In genomic region chr4:169009281-169010124, GRCh38 we compare ENCODE assay signal across 8 cellular contexts. TPM values are rescaled to one million over a fixed set of nuclear protein-coding genes. Genes with fewer than 3 reads are reported as not detected.
DNase-seq lines count a peak whose midpoint lies in the region; ATAC-seq and TF ChIP-seq lines count a peak whose summit lies in the region.

No MANE protein-coding gene starts in this region.

- H3K4me2 ChIP-seq in PC-9: peak overlapping the region; percentile 90
- H3K4me2 ChIP-seq in neuronal stem cell (ENCODE audit: insufficient read depth, low read length, poor library complexity, severe bottlenecking): peak overlapping the region; percentile 89

- H3F3A ChIP-seq in PC-9 (ENCODE audit: insufficient read depth, low read depth): 0 out of 2 replicates have a peak, but pooled peaks cover 3% of the 10 kb centered on the region

- H3K9me3 ChIP-seq in CD4-positive, CD25-positive, alpha-beta regulatory T cell (ENCODE audit: control insufficient read depth in 2 of 2, low read length in 2 of 2): no peaks in the 10 kb centered on the region
- H3K9me3 ChIP-seq in PC-9 (ENCODE audit: insufficient read depth, low read depth) (no peaks in the 10 kb centered on the region), gastroesophageal sphincter (no peaks in the 10 kb centered on the region), neuronal stem cell (replicated peaks in 1 of 2; ENCODE audit: control insufficient read depth in 2 of 2, insufficient read depth in 1 of 2, low read depth in 1 of 2, low read length in 2 of 2) (no peaks in the 10 kb centered on the region)

- H3K36me3 Mint-ChIP-seq in CD4-positive, CD25-positive, alpha-beta regulatory T cell: peaks cover 8% of the 10 kb centered on the region

- H3K4me3 ChIP-seq in CD4-positive, CD25-positive, alpha-beta regulatory T cell (ENCODE audit: low read depth, low read length): peak overlapping the region; percentile 84
- H3K4me3 ChIP-seq in PC-9 (peak overlapping the region; percentile 83), gastroesophageal sphincter (peak overlapping the region; percentile 63 to 67), neuronal stem cell (ENCODE audit: low read length in 2 of 2) (peak overlapping the region; percentile 86)

- H3K4me1 ChIP-seq in CD4-positive, CD25-positive, alpha-beta regulatory T cell (ENCODE audit: control insufficient read depth, insufficient read depth, low read length, poor library complexity, severe bottlenecking): peaks cover 33% of the 10 kb centered on the region
- H3K4me1 ChIP-seq in PC-9 (replicated peaks; ENCODE audit: insufficient read depth) (peaks cover 27% of the 10 kb centered on the region), gastroesophageal sphincter (peaks cover 3 to 35% (median 7%) of the 10 kb centered on the region in 3 donors), neuronal stem cell (ENCODE audit: control insufficient read depth in 2 of 2, insufficient read depth in 1 of 2, low read depth in 1 of 2, low read length in 2 of 2) (peaks cover 2 to 7% of the 10 kb centered on the region in 2 donors)

- POLR2A ChIA-PET in PC-9 (lab: Charles Lee; ENCODE audit: unreplicated experiment): interaction anchor here (0.5 to 1.2 kb wide), 16 partner anchors 8 to 743 kb away, joined by 3 to 60 read pairs (median 4); no protein-coding TSS in a partner anchor

- CTCF ChIA-PET in PC-9 (lab: Charles Lee): interaction anchor here (0.5 to 1.5 kb wide), 6 partner anchors 24 to 354 kb away, joined by 3 to 11 read pairs (median 4); no protein-coding TSS in a partner anchor

- no peaks in the 10 kb centered on the region for H3K27me3 ChIP-seq in CD4-positive, CD25-positive, alpha-beta regulatory T cell (ENCODE audit: control insufficient read depth, insufficient read depth, low read length)
- H3K27me3 ChIP-seq in PC-9 (ENCODE audit: insufficient read depth, low read depth): no peaks in the 10 kb centered on the region
- no peaks in the 10 kb centered on the region for H3K27me3 ChIP-seq in gastroesophageal sphincter
- H3K27me3 ChIP-seq in neuronal stem cell (ENCODE audit: control insufficient read depth in 3 of 3, insufficient read depth in 3 of 3, low read depth in 1 of 3, low read length in 3 of 3): peaks cover 0 to 5% (median 0%) of the 10 kb centered on the region in 3 experiments

- H3K27ac Mint-ChIP-seq in CD4-positive, CD25-positive, alpha-beta regulatory T cell: peak overlapping the region; percentile 98

- no peaks in the 10 kb centered on the region for H4K20me1 ChIP-seq in PC-9 (ENCODE audit: insufficient read depth)

- BruUV-seq in PC-9 (replicated peaks; lab: Mats Ljungman, UMichigan): TSS peak; percentile 82

- no peaks in the 10 kb centered on the region for H3K79me1 ChIP-seq in neuronal stem cell (ENCODE audit: low read depth, low read length)

- peak overlapping the region; percentile 68 for H3K23ac ChIP-seq in neuronal stem cell (ENCODE audit: low read depth, low read length, poor library complexity)

- no peak for TF ChIP-seq POLR2A in gastroesophageal sphincter (IDR thresholded peaks at IDR 0.05)

- H3K27ac ChIP-seq in CD4-positive, CD25-positive, alpha-beta regulatory T cell (ENCODE audit: insufficient read depth, low read length, poor library complexity, severe bottlenecking): peak overlapping the region; percentile 91
- H3K27ac ChIP-seq in PC-9: peak overlapping the region; percentile 86
- H3K27ac ChIP-seq in gastroesophageal sphincter: peak overlapping the region; percentile 76 to 97 (median 92)
- H3K27ac ChIP-seq in neuronal stem cell (replicated peaks; ENCODE audit: low read length): peak overlapping the region; percentile 71
- H3K27ac ChIP-seq in temporal lobe (ENCODE audit: low read depth, low read length): peak overlapping the region; percentile 83

- WGBS in gastroesophageal sphincter (ENCODE audit: low coverage in 1 of 2), 2 donors: 0 to 2% methylated on average over 11 to 38 of the region's 44 CpGs
- WGBS in neuronal stem cell (ENCODE audit: extremely low coverage in 2 of 2, insufficient read length in 2 of 2, insufficient replicate concordance in 1 of 2), 2 donors: no CpG with 5 or more reads among the region's 44 CpGs

- peaks cover 22% of the 10 kb centered on the region for H3K79me2 ChIP-seq in PC-9 (ENCODE audit: low read depth)

- peak overlapping the region; percentile 94 for H3K18ac ChIP-seq in neuronal stem cell (ENCODE audit: low read length)

- H3K36me3 ChIP-seq in CD4-positive, CD25-positive, alpha-beta regulatory T cell (ENCODE audit: control insufficient read depth, insufficient read depth, low read length): peaks cover 7% of the 10 kb centered on the region
- H3K36me3 ChIP-seq in PC-9 (ENCODE audit: low read depth): no peaks in the 10 kb centered on the region
- H3K36me3 ChIP-seq in gastroesophageal sphincter: peaks cover 0 to 15% of the 10 kb centered on the region in 2 donors
- H3K36me3 ChIP-seq in neuronal stem cell (replicated peaks in 1 of 2; ENCODE audit: control insufficient read depth in 2 of 2, insufficient read depth in 2 of 2, low read length in 2 of 2): peaks cover 1 to 25% of the 10 kb centered on the region in 2 donors

- no peak overlapping the region for H2BK12ac ChIP-seq in neuronal stem cell (ENCODE audit: low read length)

- H3K4me3 Mint-ChIP-seq in CD4-positive, CD25-positive, alpha-beta regulatory T cell: peak overlapping the region; percentile 92 to 98 (median 94)

- H3K27me3 Mint-ChIP-seq in CD4-positive, CD25-positive, alpha-beta regulatory T cell: peaks cover 23% of the 10 kb centered on the region

- peak overlapping the region; percentile 63 for H3K14ac ChIP-seq in neuronal stem cell (ENCODE audit: low read length)

- peaks cover 0 to 2% (median 0%) of the 10 kb centered on the region in 7 donors for H3K9me3 Mint-ChIP-seq in CD4-positive, CD25-positive, alpha-beta regulatory T cell

- TF ChIP-seq CTCF in PC-9 (conservative IDR thresholded peaks at IDR 0.05) (0 out of 2 replicates have a peak, but pooled peaks have one; percentile 49), gastroesophageal sphincter (IDR thresholded peaks at IDR 0.05) (peak in 2 of 4 experiments; percentile 4 to 43)

- H3K9me2 ChIP-seq in PC-9 (ENCODE audit: insufficient read depth): no peaks in the 10 kb centered on the region

- H3K4me1 Mint-ChIP-seq in CD4-positive, CD25-positive, alpha-beta regulatory T cell: peaks cover 25 to 50% (median 40%) of the 10 kb centered on the region in 4 donors

- H4K91ac ChIP-seq in neuronal stem cell (ENCODE audit: low read depth, low read length, poor library complexity): no peak overlapping the region

- no peak overlapping the region for H2BK120ac ChIP-seq in neuronal stem cell (ENCODE audit: low read depth, low read length)

- DNase-seq in CD4-positive, CD25-positive, alpha-beta regulatory T cell: peak; percentile 35 to 76 (median 61)
- peak; percentile 37 to 44 for DNase-seq in PC-9
- DNase-seq in activated T-helper 9 cell treated with anti-CD3 and anti-CD28 coated beads, Interleukin-2, amount 50 U/mL, for 16 hours (ENCODE audit: low read depth): peak; percentile 27
- peak; percentile 58 for DNase-seq in neuronal stem cell (ENCODE audit: low spot score)

- H2AK5ac ChIP-seq in neuronal stem cell (ENCODE audit: low read depth, low read length): peak overlapping the region; percentile 79

- intact Hi-C loops in PC-9 (cut with micrococcal nuclease; ENCODE audit: unreplicated experiment): loop anchor here (1.0 to 5.0 kb wide), 3 partner anchors 61 to 827 kb away; partner anchors contain the start of gene SH3RF1

- peak overlapping the region; percentile 50 for H2BK5ac ChIP-seq in neuronal stem cell (ENCODE audit: low read length)

- H3K4ac ChIP-seq in neuronal stem cell (ENCODE audit: low read length): peak overlapping the region; percentile 31

- H3K9ac ChIP-seq in neuronal stem cell (ENCODE audit: low read depth, low read length, poor library complexity): peak overlapping the region; percentile 91

- no peak for TF ChIP-seq EP300 in gastroesophageal sphincter (IDR thresholded peaks at IDR 0.05)

- H2AFZ ChIP-seq in PC-9 (peak overlapping the region; percentile 97), neuronal stem cell (ENCODE audit: low read length) (peak overlapping the region; percentile 88)

- H2BK15ac ChIP-seq in neuronal stem cell (ENCODE audit: low read length): peak overlapping the region; percentile 55

- H4K8ac ChIP-seq in neuronal stem cell (ENCODE audit: low read depth, low read length): no peak overlapping the region

- peak; percentile 29 to 36 for ATAC-seq in CD4-positive, CD25-positive, alpha-beta regulatory T cell (ENCODE audit: low read depth in 2 of 2)
- ATAC-seq in GM19438 (IDR thresholded peaks at IDR 0.05; ENCODE audit: low read depth, unreplicated experiment): peak; percentile 38
- ATAC-seq in HG03558 (IDR thresholded peaks at IDR 0.05; ENCODE audit: extremely low read depth, unreplicated experiment): peak; percentile 4
- peak; percentile 56 for ATAC-seq in gastroesophageal sphincter

RNA-seq across cellular contexts. Expression of gene CBR4, which starts 0.6 kb away (rescaled TPM):
- 8.5 TPM for total RNA-seq in CD4-positive, CD25-positive, alpha-beta regulatory T cell
- 1 to 10 TPM; 6.7 to 10.0 (median 6.7) TPM for polyA plus RNA-seq in CD4-positive, CD25-positive, alpha-beta regulatory T cell
- 28.9 and 35.7 TPM in 2 replicates for total RNA-seq in PC-9 (2021)
- 10 to 100 TPM; 13.6 to 19.1 (median 14.4) TPM for total RNA-seq in gastroesophageal sphincter
- polyA plus RNA-seq in neuronal stem cell (2013, experiment 1 of 2): 21.2 TPM
- polyA plus RNA-seq in neuronal stem cell (2013, experiment 2 of 2): 22.2 TPM
- total RNA-seq in temporal lobe: 27.3 TPM

Comparison
In these comparisons a context has a peak if more than half of its experiments do, and no peak if none do; other contexts are left out.
1. Peak in every context shown above with its lines: DNase-seq, ATAC-seq, H3K4me3 ChIP-seq and H3K27ac ChIP-seq.
2. ATAC-seq: peak in every context shown above with its lines; median percentile 56 in gastroesophageal sphincter; 38 in GM19438; 32 in CD4-positive, CD25-positive, alpha-beta regulatory T cell; 4 in HG03558.